Comparison of ENCODE assay signal across 8 cellular contexts in genomic region chr19:39824143-39825092, GRCh38. TPM values are rescaled to one million over a fixed set of nuclear protein-coding genes. Genes with fewer than 3 reads are reported as not detected.
A peak's percentile ranks its signal among the peaks of the same experiment; 100 is the strongest.
DNase-seq lines count a peak whose midpoint lies in the region; ATAC-seq and TF ChIP-seq lines count a peak whose summit lies in the region.

No MANE protein-coding gene starts in this region.

- H2AFZ ChIP-seq in parathyroid adenoma = peak overlapping the region; percentile 81

- peaks cover 0 to 2% (median 0%) of the 10 kb centered on the region in 12 donors for H3K9me3 ChIP-seq in heart left ventricle
- no peaks in the 10 kb centered on the region for H3K9me3 ChIP-seq in parathyroid adenoma (ENCODE audit: control insufficient read depth, low read length)
- H3K9me3 ChIP-seq in tibial artery = no peaks in the 10 kb centered on the region

- H3K4me1 ChIP-seq in heart left ventricle (peaks cover 0 to 22% (median 8%) of the 10 kb centered on the region in 12 donors), parathyroid adenoma (no peaks in the 10 kb centered on the region), tibial artery (peaks cover 0 to 16% (median 11%) of the 10 kb centered on the region in 4 donors)

- H3K4me3 ChIP-seq in LNCaP clone FGC (ENCODE audit: low read depth, low read length) = peak overlapping the region; percentile 94
- peak overlapping the region; percentile 31 to 95 (median 72) for H3K4me3 ChIP-seq in heart left ventricle
- H3K4me3 ChIP-seq in parathyroid adenoma (ENCODE audit: low read depth, low read length) = peak overlapping the region; percentile 59
- peak overlapping the region; percentile 61 to 76 for H3K4me3 ChIP-seq in tibial artery

- H3K27ac ChIP-seq in heart left ventricle (peak overlapping the region in 11 of 12 donors; percentile 54 to 85 (median 78)), parathyroid adenoma (peak overlapping the region; percentile 66), tibial artery (peak overlapping the region; percentile 76 to 81)

- TF ChIP-seq POLR2A in heart left ventricle (IDR thresholded peaks at IDR 0.05) = peak; percentile 18 to 66

- peak overlapping the region; percentile 22 for H3K9ac ChIP-seq in parathyroid adenoma

- H3K27me3 ChIP-seq in heart left ventricle (no peaks in the 10 kb centered on the region), parathyroid adenoma (ENCODE audit: control insufficient read depth, insufficient read depth, low read length) (no peaks in the 10 kb centered on the region), tibial artery (no peaks in the 10 kb centered on the region)

- H3K4me2 ChIP-seq in parathyroid adenoma (ENCODE audit: low read length) = peak overlapping the region; percentile 77

- intact Hi-C loops in heart left ventricle (cut with DNase I) (loop anchor here in 1 of 10 donors (1.0 kb wide), 1 partner anchor 31 kb away; no protein-coding TSS in a partner anchor), tibial artery (cut with DNase I; ENCODE audit: low total_unique reads) (no loop called here)

- peak; percentile 91 for ATAC-seq in GM21723 (IDR thresholded peaks at IDR 0.05; ENCODE audit: unreplicated experiment)
- ATAC-seq in SK-N-SH treated with all-trans-retinoic acid at 6 μM for 48 hours = peak; percentile 98
- ATAC-seq in heart left ventricle = peak; percentile 93 to 98 (median 95)

- peaks cover 15% of the 10 kb centered on the region for H3K79me2 ChIP-seq in parathyroid adenoma

- WGBS in heart left ventricle, 4 donors = 4 to 8% (median 5%) methylated on average over 33 to 47 of the region's 47 CpGs

- DNase-seq in DMS79 treated with DMSO at 0.1 percent for 48 hours (lab: John Stamatoyannopoulos, UW) = peak; percentile 98
- DNase-seq in LNCaP clone FGC (ENCODE audit: low read depth) = peak; percentile 89
- DNase-seq in activated naive CD8-positive, alpha-beta T cell treated with anti-CD3 and anti-CD28 coated beads, Interleukin-2, amount 50 U/mL, for 16 hours (ENCODE audit: low read depth, low spot score) = peak; percentile 72
- peak; percentile 87 to 93 (median 92) for DNase-seq in heart left ventricle
- peak; percentile 94 to 95 for DNase-seq in tibial artery

- H3K36me3 ChIP-seq in heart left ventricle (peaks cover 0 to 44% (median 40%) of the 10 kb centered on the region in 9 donors), parathyroid adenoma (ENCODE audit: control insufficient read depth, insufficient read depth, low read length) (no peaks in the 10 kb centered on the region), tibial artery (peaks cover 22 to 43% (median 36%) of the 10 kb centered on the region in 3 donors)

- TF ChIP-seq CTCF in LNCaP clone FGC (IDR thresholded peaks at IDR 0.05; ENCODE audit: control insufficient read depth, extremely low read depth, insufficient read depth) (no peak), heart left ventricle (IDR thresholded peaks at IDR 0.05) (no peak), parathyroid adenoma (IDR thresholded peaks at IDR 0.05) (no peak), tibial artery (IDR thresholded peaks at IDR 0.05) (peak in 1 of 2 experiments; percentile 37)

TF ChIP-seq in SK-N-SH treated with all-trans-retinoic acid at 6 μM for 48 hours, 23 proteins besides CTCF, POLR2A, EP300 and RAD21 (continues in another document):
- TF ChIP-seq RARB (CRISPR knock-in tag; IDR thresholded peaks at IDR 0.05) (0 out of 2 replicates have a peak, but pooled peaks have one; percentile 37), ISL1 (CRISPR knock-in tag; IDR thresholded peaks at IDR 0.05) (no peak), ZNF565 (CRISPR knock-in tag; conservative IDR thresholded peaks at IDR 0.05; ENCODE audit: low read depth) (peak; percentile 80; the same call in 1 of the 2 replicates), TOX (CRISPR knock-in tag; IDR thresholded peaks at IDR 0.05; ENCODE audit: borderline replicate concordance) (no peak), ZFP30 (CRISPR knock-in tag; IDR thresholded peaks at IDR 0.05) (no peak), SNAI2 (CRISPR knock-in tag; IDR thresholded peaks at IDR 0.05) (no peak), ZFP3 (CRISPR knock-in tag; IDR thresholded peaks at IDR 0.05) (no peak), ZC3H10 (CRISPR knock-in tag; IDR thresholded peaks at IDR 0.05) (peak; percentile 61), PPARA (CRISPR knock-in tag; IDR thresholded peaks at IDR 0.05; ENCODE audit: borderline replicate concordance) (no peak), BACH2 (CRISPR knock-in tag; IDR thresholded peaks at IDR 0.05; ENCODE audit: borderline replicate concordance) (no peak), POU6F1 (CRISPR knock-in tag; IDR thresholded peaks at IDR 0.05; ENCODE audit: borderline replicate concordance, low read depth) (no peak), OSR1 (CRISPR knock-in tag; IDR thresholded peaks at IDR 0.05) (no peak), GLIS3 (CRISPR knock-in tag; IDR thresholded peaks at IDR 0.05) (peak; percentile 98), TCF4 (CRISPR knock-in tag; IDR thresholded peaks at IDR 0.05; ENCODE audit: borderline replicate concordance) (no peak), CREB5 (CRISPR knock-in tag; IDR thresholded peaks at IDR 0.05; ENCODE audit: low read depth) (peak; percentile 37; the same call in 1 of the 2 replicates), CSDC2 (CRISPR knock-in tag; IDR thresholded peaks at IDR 0.05) (no peak), CSRNP3 (CRISPR knock-in tag; IDR thresholded peaks at IDR 0.05) (peak; percentile 84), ESRRG (CRISPR knock-in tag; IDR thresholded peaks at IDR 0.05) (peak; percentile 82; the same call in 1 of the 2 replicates), ZNF70 (CRISPR knock-in tag; IDR thresholded peaks at IDR 0.05) (peak; percentile 58; the same call in 1 of the 2 replicates), ARNTL (CRISPR knock-in tag; IDR thresholded peaks at IDR 0.05; ENCODE audit: borderline replicate concordance, low read depth) (no peak)

RNA-seq across cellular contexts. Expression of gene DYRK1B, which starts 9.5 kb away (rescaled TPM):
- 10 to 100 TPM; 12.8 to 49.1 (median 28.7) TPM for total RNA-seq in heart left ventricle
- polyA plus RNA-seq in heart left ventricle = 10 to 100 TPM; 13.8 to 19.7 TPM

RNA-seq across cellular contexts. Expression of gene FBL, which starts 21.8 kb away (rescaled TPM):
- total RNA-seq in heart left ventricle = 10 to 100 TPM; 44.3 to 94.3 (median 70.5) TPM
- 100 to 1,000 TPM in 1 of 2 donors, 10 to 100 TPM in 1; 72.5 to 169 TPM for polyA plus RNA-seq in heart left ventricle

RNA-seq across cellular contexts. Expression of gene LEUTX, which starts 45.8 kb away (rescaled TPM):
- total RNA-seq in heart left ventricle = not detected
- polyA plus RNA-seq in heart left ventricle = not detected

Comparison
In these comparisons a context has a peak if more than half of its experiments do, and no peak if none do; other contexts are left out.
1. Peak in every context shown above with its lines: DNase-seq, ATAC-seq, H3K4me3 ChIP-seq and H3K27ac ChIP-seq.